Comparison of ENCODE assay signal across 2 cellular contexts in the genomic region with DNA sequence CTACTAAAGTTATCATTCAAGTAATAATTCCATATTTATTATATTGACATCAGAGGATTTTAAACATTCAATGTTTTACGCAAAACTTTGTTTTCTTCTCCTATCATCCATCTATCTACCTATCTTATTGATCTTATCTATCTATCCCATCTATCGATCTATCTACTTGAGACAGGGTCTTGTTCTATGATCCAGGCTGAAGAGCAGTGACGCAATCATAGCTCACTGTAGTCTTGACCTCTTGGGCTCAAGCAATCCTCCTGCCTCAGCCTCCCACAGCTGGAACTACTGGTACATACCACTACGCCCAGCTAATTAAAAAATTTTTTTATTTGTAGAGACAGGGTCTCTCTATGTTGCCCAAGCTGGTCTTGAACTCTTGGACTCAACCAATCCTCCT.
TF ChIP-seq lines count a peak whose summit lies in the region.

No MANE protein-coding gene starts in this region.

TF ChIP-seq in IMR-90, 13 proteins besides CTCF, POLR2A, EP300 and RAD21:
- TF ChIP-seq, protein P1, sequence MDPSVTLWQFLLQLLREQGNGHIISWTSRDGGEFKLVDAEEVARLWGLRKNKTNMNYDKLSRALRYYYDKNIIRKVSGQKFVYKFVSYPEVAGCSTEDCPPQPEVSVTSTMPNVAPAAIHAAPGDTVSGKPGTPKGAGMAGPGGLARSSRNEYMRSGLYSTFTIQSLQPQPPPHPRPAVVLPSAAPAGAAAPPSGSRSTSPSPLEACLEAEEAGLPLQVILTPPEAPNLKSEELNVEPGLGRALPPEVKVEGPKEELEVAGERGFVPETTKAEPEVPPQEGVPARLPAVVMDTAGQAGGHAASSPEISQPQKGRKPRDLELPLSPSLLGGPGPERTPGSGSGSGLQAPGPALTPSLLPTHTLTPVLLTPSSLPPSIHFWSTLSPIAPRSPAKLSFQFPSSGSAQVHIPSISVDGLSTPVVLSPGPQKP (IDR thresholded peaks at IDR 0.05; ENCODE audit: borderline replicate concordance, low read depth, low read length): no peak
- TF ChIP-seq BHLHE40 (IDR thresholded peaks at IDR 0.05; ENCODE audit: low read depth, low read length) (no peak), FOS (IDR thresholded peaks at IDR 0.05; ENCODE audit: low read depth, low read length) (no peak), CHD1 (IDR thresholded peaks at IDR 0.05; ENCODE audit: low read depth, low read length) (no peak), CEBPB (IDR thresholded peaks at IDR 0.05; ENCODE audit: low read depth, low read length) (peak; percentile 54), MAZ (IDR thresholded peaks at IDR 0.05; ENCODE audit: borderline replicate concordance, low read depth, low read length) (no peak), SMC3 (IDR thresholded peaks at IDR 0.05; ENCODE audit: low read depth, low read length) (no peak)
- TF ChIP-seq, protein P2, sequence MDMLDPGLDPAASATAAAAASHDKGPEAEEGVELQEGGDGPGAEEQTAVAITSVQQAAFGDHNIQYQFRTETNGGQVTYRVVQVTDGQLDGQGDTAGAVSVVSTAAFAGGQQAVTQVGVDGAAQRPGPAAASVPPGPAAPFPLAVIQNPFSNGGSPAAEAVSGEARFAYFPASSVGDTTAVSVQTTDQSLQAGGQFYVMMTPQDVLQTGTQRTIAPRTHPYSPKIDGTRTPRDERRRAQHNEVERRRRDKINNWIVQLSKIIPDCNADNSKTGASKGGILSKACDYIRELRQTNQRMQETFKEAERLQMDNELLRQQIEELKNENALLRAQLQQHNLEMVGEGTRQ (IDR thresholded peaks at IDR 0.05; ENCODE audit: low read depth, low read length): no peak
TF ChIP-seq in IMR-90: peak in this region for 1.

TF ChIP-seq in H1, 55 proteins besides CTCF, POLR2A, EP300 and RAD21:
- TF ChIP-seq CBX8 (IDR thresholded peaks at IDR 0.05; ENCODE audit: borderline replicate concordance, low read depth, low read length) (no peak), CEBPB (IDR thresholded peaks at IDR 0.05; ENCODE audit: low read depth, low read length) (peak; percentile 38; the same call in 1 of the 2 replicates)
